ENCODE assay signal across 1 cellular context in the genomic region with DNA sequence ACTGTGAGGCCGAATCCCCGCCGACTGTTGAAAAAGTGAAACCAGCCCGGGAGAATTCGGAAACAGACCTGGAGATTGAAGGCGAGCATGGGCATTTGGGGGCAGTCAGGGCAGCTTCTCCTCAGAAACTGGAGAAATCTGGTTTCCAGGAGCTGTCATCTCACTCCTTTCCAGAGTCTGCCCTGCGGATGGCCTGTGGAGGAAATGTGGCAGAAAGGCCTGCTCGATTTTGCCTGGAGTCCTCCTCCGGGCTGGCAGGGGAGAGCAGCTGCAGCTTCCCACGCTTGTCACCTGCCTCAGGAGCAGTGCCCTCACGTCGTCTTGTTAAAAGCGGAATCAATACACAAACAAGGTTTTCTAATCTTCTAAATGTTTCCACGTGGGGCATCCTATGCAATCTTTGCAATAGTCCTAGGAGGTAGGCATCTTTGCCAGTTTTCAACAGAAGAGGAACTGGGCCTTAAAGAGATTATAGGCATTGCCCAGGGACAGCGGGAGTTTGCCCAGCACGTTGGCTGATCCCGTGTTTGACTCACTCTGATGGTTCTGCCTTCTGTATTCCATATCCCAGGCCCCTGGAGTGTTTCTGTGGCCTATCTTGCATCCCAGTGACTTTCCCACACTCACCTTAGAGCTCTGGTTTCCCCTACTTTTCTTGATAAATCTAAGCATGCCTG.
TF ChIP-seq lines count a peak whose summit lies in the region.

No MANE protein-coding gene starts in this region.

TF ChIP-seq in H1, 55 proteins besides CTCF, POLR2A, EP300 and RAD21:
- no peak for TF ChIP-seq EGR1 (IDR thresholded peaks at IDR 0.05; ENCODE audit: borderline replicate concordance, low read depth, low read length)
- no peak for TF ChIP-seq EZH2 (IDR thresholded peaks at IDR 0.05; ENCODE audit: low read depth, low read length, severe bottlenecking)
- no peak for TF ChIP-seq TCF12 (IDR thresholded peaks at IDR 0.05; ENCODE audit: low read depth, low read length)
- TF ChIP-seq JUND (IDR thresholded peaks at IDR 0.05; ENCODE audit: low read length), result no peak
